17 cellular contexts compared by ENCODE assay signal in genomic region chr17:64008830-64009229, GRCh38. TPM values are rescaled to one million over a fixed set of nuclear protein-coding genes. Genes with fewer than 3 reads are reported as not detected.
A peak's percentile ranks its signal among the peaks of the same experiment; 100 is the strongest.
DNase-seq lines count a peak whose midpoint lies in the region; ATAC-seq, FAIRE-seq and TF ChIP-seq lines count a peak whose summit lies in the region.
"Had no signal": no experiment of that assay in that cellular context is flagged by ENCODE, and none has a peak within 500 bp of the region (broad histone marks: within the 10 kb centered on the region; RNA-seq: fewer than 3 reads in every experiment).

No MANE protein-coding gene starts in this region.

- ATAC-seq in Right ventricle myocardium superior (ENCODE audit: poor library complexity) (no peak), GM18519 (IDR thresholded peaks at IDR 0.05; ENCODE audit: low FRiP score, unreplicated experiment) (no peak), HG03521 (IDR thresholded peaks at IDR 0.05; ENCODE audit: unreplicated experiment) (no peak)
- ATAC-seq in activated T-helper 17 cell treated with anti-CD3 and anti-CD28 coated beads, Interleukin-2, amount 50 U/mL, for 72 hours (replicated peaks), result no peak

- H3K4me3 ChIP-seq in right atrium auricular region, result no peak overlapping the region

- no peak for FAIRE-seq in urothelium cell line (lab: Jason Lieb, UNC)

- H3K9me3 Mint-ChIP-seq in activated T-helper 17 cell treated with anti-CD3 and anti-CD28 coated beads, Interleukin-2, amount 50 U/mL, for 72 hours, result no peaks in the 10 kb centered on the region

- intact Hi-C loops in Right ventricle myocardium superior (cut with DNase I), result no loop called here

- DNase-seq in right atrium auricular region (ENCODE audit: low spot score) (peak; percentile 54), Right ventricle myocardium superior (no peak), lung microvascular endothelial cell (ENCODE audit: low read depth in 2 of 2) (peak; percentile 62 to 83), urothelium cell line (ENCODE audit: low spot score) (peak; percentile 3), NCI-H1092 (lab: John Stamatoyannopoulos, UW) (no peak)
- DNase-seq: effector CD4-positive, alpha-beta T cell; NCI-H1417 treated with DMSO at 0.1 percent for 48 hours; NCI-H226 had no signal

- no peaks in the 10 kb centered on the region for H3K27me3 Mint-ChIP-seq in activated T-helper 17 cell treated with anti-CD3 and anti-CD28 coated beads, Interleukin-2, amount 50 U/mL, for 72 hours

- peaks cover 19% of the 10 kb centered on the region for H3K4me1 Mint-ChIP-seq in activated T-helper 17 cell treated with anti-CD3 and anti-CD28 coated beads, Interleukin-2, amount 50 U/mL, for 72 hours

- H3K4me1 ChIP-seq in right atrium auricular region, result peaks cover 0 to 26% of the 10 kb centered on the region in 2 donors

- H3K36me3 ChIP-seq in right atrium auricular region, result no peaks in the 10 kb centered on the region
- H3K36me3 ChIP-seq: neutrophil had no signal

- peak overlapping the region in 1 of 2 donors; percentile 40 for H3K27ac ChIP-seq in right atrium auricular region
- H3K27ac ChIP-seq: C4-2B, neutrophil, VCaP had no signal

- no peaks in the 10 kb centered on the region for H3K9me3 ChIP-seq in right atrium auricular region
- H3K9me3 ChIP-seq: neutrophil had no signal

- H3K4me3 Mint-ChIP-seq in activated T-helper 17 cell treated with anti-CD3 and anti-CD28 coated beads, Interleukin-2, amount 50 U/mL, for 72 hours, result no peak overlapping the region

- no peak for TF ChIP-seq CTCF in right atrium auricular region (IDR thresholded peaks at IDR 0.05)

- peak overlapping the region; percentile 84 for H3K27ac Mint-ChIP-seq in activated T-helper 17 cell treated with anti-CD3 and anti-CD28 coated beads, Interleukin-2, amount 50 U/mL, for 72 hours

- H3K27me3 ChIP-seq in right atrium auricular region, result no peaks in the 10 kb centered on the region
- H3K27me3 ChIP-seq: neutrophil had no signal

- H3K36me3 Mint-ChIP-seq in activated T-helper 17 cell treated with anti-CD3 and anti-CD28 coated beads, Interleukin-2, amount 50 U/mL, for 72 hours (ENCODE audit: low read depth), result peaks cover 75% of the 10 kb centered on the region

RNA-seq across cellular contexts. Expression of gene PRR29, which starts 10.7 kb away (rescaled TPM):
- total RNA-seq in right atrium auricular region (under 1 TPM in 1 of 2 donors, not detected in 1; 0.08 TPM), Right ventricle myocardium superior (0.30 TPM), lung microvascular endothelial cell (0.44 and 0.60 TPM in 2 replicates)
- total RNA-seq in activated T-helper 17 cell treated with anti-CD3 and anti-CD28 coated beads, Interleukin-2, amount 50 U/mL, for 72 hours, result 1 to 10 TPM; 2.9 to 3.2 TPM
- total RNA-seq: SK-MEL-5, skeletal muscle tissue had no signal

RNA-seq across cellular contexts. Expression of gene ICAM2, which starts 11.6 kb away (rescaled TPM):
- 100 to 1,000 TPM in 1 of 2 donors, 10 to 100 TPM in 1; 74.6 to 109 TPM for total RNA-seq in right atrium auricular region
- 31.9 TPM for total RNA-seq in Right ventricle myocardium superior
- 10 to 100 TPM; 43.0 to 54.9 TPM for total RNA-seq in activated T-helper 17 cell treated with anti-CD3 and anti-CD28 coated beads, Interleukin-2, amount 50 U/mL, for 72 hours
- total RNA-seq in lung microvascular endothelial cell, result 257 and 282 TPM in 2 replicates

RNA-seq across cellular contexts. Expression of gene SCN4A, which starts 36.1 kb away (rescaled TPM):
- total RNA-seq in right atrium auricular region (1 to 10 TPM in 1 of 2 donors, under 1 TPM in 1; 0.74 to 2.5 TPM), Right ventricle myocardium superior (0.56 TPM), lung microvascular endothelial cell (under 0.01 TPM in 1 of 2 replicates, not detected in the other)
- under 1 TPM; 0.32 to 0.37 TPM for total RNA-seq in activated T-helper 17 cell treated with anti-CD3 and anti-CD28 coated beads, Interleukin-2, amount 50 U/mL, for 72 hours
- total RNA-seq: fibroblast of villous mesenchyme, SK-MEL-5 had no signal

Comparison
In these comparisons a context has a peak if more than half of its experiments do, and no peak if none do; other contexts are left out.
1. DNase-seq: peak in right atrium auricular region (single experiment), lung microvascular endothelial cell (2 of 2) and urothelium cell line (single experiment); none in Right ventricle myocardium superior (single experiment) and NCI-H1092 (single experiment).